Comparison of ENCODE assay signal across 19 cellular contexts in the genomic region with DNA sequence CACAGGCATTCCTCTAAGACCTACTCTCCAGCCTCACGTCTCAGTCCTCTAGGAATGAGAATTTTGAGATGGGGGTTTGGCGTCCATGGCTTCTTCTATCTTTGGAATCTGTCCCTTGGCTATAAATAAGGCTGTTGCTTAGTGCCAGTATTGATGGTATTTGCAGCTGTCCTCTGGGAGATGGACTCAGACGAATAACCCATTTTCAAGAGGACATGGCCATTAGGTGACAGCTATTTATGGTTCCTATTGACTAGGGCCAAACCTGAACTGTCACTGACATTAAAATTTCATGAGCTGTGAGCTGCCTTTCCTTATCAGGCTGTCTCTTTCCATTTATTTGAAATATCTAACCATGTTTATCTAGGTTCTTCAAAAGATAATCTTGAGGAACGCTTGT.
DNase-seq lines count a peak whose midpoint lies in the region; ATAC-seq, FAIRE-seq and TF ChIP-seq lines count a peak whose summit lies in the region.
"Had no signal": no experiment of that assay in that cellular context is flagged by ENCODE, and none has a peak within 500 bp of the region (broad histone marks: within the 10 kb centered on the region; RNA-seq: fewer than 3 reads in every experiment).

No MANE protein-coding gene starts in this region.

- TF ChIP-seq CTCF in left ventricle myocardium inferior (IDR thresholded peaks at IDR 0.05; ENCODE audit: borderline replicate concordance) (no peak), chondrocyte (IDR thresholded peaks at IDR 0.05) (no peak), psoas muscle (IDR thresholded peaks at IDR 0.05) (no peak), type B pancreatic cell (conservative IDR thresholded peaks at IDR 0.05) (no peak), smooth muscle cell (IDR thresholded peaks at IDR 0.05; ENCODE audit: borderline replicate concordance, insufficient read depth, poor library complexity, severe bottlenecking) (no peak)

- H3K9me3 Mint-ChIP-seq in chondrocyte (ENCODE audit: low read depth) (no peaks in the 10 kb centered on the region), type B pancreatic cell (no peaks in the 10 kb centered on the region)
- H3K9me3 Mint-ChIP-seq: CD4-positive, alpha-beta T cell; H9 had no signal

- H3K79me2 ChIP-seq in smooth muscle cell (ENCODE audit: low read depth), result no peaks in the 10 kb centered on the region

- no peak overlapping the region for H3K27ac ChIP-seq in left ventricle myocardium inferior (replicated peaks)
- H3K27ac ChIP-seq in psoas muscle, result peak overlapping the region; percentile 37
- H3K27ac ChIP-seq in smooth muscle cell (ENCODE audit: low read depth), result no peak overlapping the region
- H3K27ac ChIP-seq: BLaER1 treated with 17β-estradiol and CSF1 and Interleukin-3, amounts not matched to agents 10 nM and 100 nM had no signal

- peaks cover 33% of the 10 kb centered on the region for H3K4me1 Mint-ChIP-seq in chondrocyte (ENCODE audit: low read depth)
- peaks cover 46% of the 10 kb centered on the region for H3K4me1 Mint-ChIP-seq in type B pancreatic cell (ENCODE audit: unreplicated experiment)

- intact Hi-C loops in Right ventricle myocardium superior (cut with DNase I) (no loop called here), left ventricle myocardium inferior (cut with micrococcal nuclease) (loop anchor here (10.0 kb wide), 1 partner anchor 51 kb away; no protein-coding TSS in a partner anchor), psoas muscle (cut with DNase I) (no loop called here)

- DNase-seq in Right ventricle myocardium superior (no peak), left ventricle myocardium inferior (no peak), chondrocyte (ENCODE audit: low spot score) (no peak), psoas muscle (no peak), type B pancreatic cell (ENCODE audit: extremely low spot score, unreplicated experiment) (no peak), T-helper 1 cell (no peak), smooth muscle cell (lab: John Stamatoyannopoulos, UW; ENCODE audit: unreplicated experiment) (no peak), GM12892 (ENCODE audit: insufficient read length) (no peak)
- DNase-seq: ACHN; CD4-positive, alpha-beta T cell; DMS153; DMS79 treated with DMSO at 0.1 percent for 48 hours; EL; GOT3; H9 had no signal

- H3K36me3 Mint-ChIP-seq in chondrocyte (ENCODE audit: low read depth) (no peaks in the 10 kb centered on the region), type B pancreatic cell (no peaks in the 10 kb centered on the region)

- H3K4me3 ChIP-seq in left ventricle myocardium inferior, result no peak overlapping the region
- H3K4me3 ChIP-seq in psoas muscle, result no peak overlapping the region
- H3K4me3 ChIP-seq in smooth muscle cell, result no peak overlapping the region
- H3K4me3 ChIP-seq: BLaER1 treated with 17β-estradiol and CSF1 and Interleukin-3, amounts not matched to agents 10 nM and 100 nM had no signal

- H3K27me3 Mint-ChIP-seq in chondrocyte (ENCODE audit: low read depth) (no peaks in the 10 kb centered on the region), type B pancreatic cell (no peaks in the 10 kb centered on the region)

- H2AFZ ChIP-seq in smooth muscle cell (ENCODE audit: low read depth), result no peak overlapping the region

- no peak overlapping the region for H3K4me2 ChIP-seq in smooth muscle cell
- H3K4me2 ChIP-seq: BLaER1 treated with 17β-estradiol and CSF1 and Interleukin-3, amounts not matched to agents 10 nM and 100 nM had no signal

- H3K27me3 ChIP-seq in left ventricle myocardium inferior (ENCODE audit: low read depth) (no peaks in the 10 kb centered on the region), psoas muscle (ENCODE audit: insufficient read depth in 3 of 3, low read length in 2 of 3) (no peaks in the 10 kb centered on the region), smooth muscle cell (ENCODE audit: low read depth) (no peaks in the 10 kb centered on the region)
- H3K27me3 ChIP-seq: BLaER1 treated with 17β-estradiol and CSF1 and Interleukin-3, amounts not matched to agents 10 nM and 100 nM had no signal

- H4K20me1 ChIP-seq in smooth muscle cell (ENCODE audit: low read depth), result no peaks in the 10 kb centered on the region
- H4K20me1 ChIP-seq: BLaER1 treated with 17β-estradiol and CSF1 and Interleukin-3, amounts not matched to agents 10 nM and 100 nM had no signal

- H3K4me3 Mint-ChIP-seq in chondrocyte (ENCODE audit: unreplicated experiment) (no peak overlapping the region), type B pancreatic cell (peak overlapping the region; percentile 2)
- H3K4me3 Mint-ChIP-seq: CD4-positive, alpha-beta T cell; H9 had no signal

- H3K36me3 ChIP-seq in left ventricle myocardium inferior (no peaks in the 10 kb centered on the region), psoas muscle (ENCODE audit: insufficient read depth in 1 of 2, low read depth in 1 of 2) (no peaks in the 10 kb centered on the region), smooth muscle cell (ENCODE audit: low read depth) (no peaks in the 10 kb centered on the region)
- H3K36me3 ChIP-seq: BLaER1 treated with 17β-estradiol and CSF1 and Interleukin-3, amounts not matched to agents 10 nM and 100 nM had no signal

- no peak for TF ChIP-seq POLR2A in GM12892 (IDR thresholded peaks at IDR 0.05; ENCODE audit: low read depth, low read length)

- peak; percentile 32 for ATAC-seq in Right ventricle myocardium superior (ENCODE audit: poor library complexity)
- ATAC-seq in psoas muscle, result peak; percentile 81 to 95 (median 91)

- H3K27ac Mint-ChIP-seq in chondrocyte (ENCODE audit: unreplicated experiment), result peak overlapping the region; percentile 60
- no peak overlapping the region for H3K27ac Mint-ChIP-seq in type B pancreatic cell
- H3K27ac Mint-ChIP-seq: CD4-positive, alpha-beta T cell had no signal

- H3K9me3 ChIP-seq in left ventricle myocardium inferior (replicated peaks), result no peaks in the 10 kb centered on the region
- no peaks in the 10 kb centered on the region for H3K9me3 ChIP-seq in psoas muscle
- no peaks in the 10 kb centered on the region for H3K9me3 ChIP-seq in smooth muscle cell (replicated peaks; ENCODE audit: low read depth)
- H3K9me3 ChIP-seq: BLaER1 treated with 17β-estradiol and CSF1 and Interleukin-3, amounts not matched to agents 10 nM and 100 nM had no signal

- WGBS in psoas muscle, 3 donors, result 15 to 20% (median 17%) methylated on average over 4 of the region's 4 CpGs
- WGBS in smooth muscle cell (ENCODE audit: low lambda C conversion rate), result 41% methylated on average over 4 of the region's 4 CpGs

- H3K9ac ChIP-seq in smooth muscle cell (ENCODE audit: low read depth), result no peak overlapping the region
- H3K9ac ChIP-seq: BLaER1 treated with 17β-estradiol and CSF1 and Interleukin-3, amounts not matched to agents 10 nM and 100 nM had no signal

- FAIRE-seq in GM12892 (lab: Jason Lieb, UNC), result no peak
- FAIRE-seq: G401.6, GM12891, GM19239 had no signal

- peaks cover 71% of the 10 kb centered on the region for H3K4me1 ChIP-seq in left ventricle myocardium inferior
- H3K4me1 ChIP-seq in psoas muscle, result peaks cover 27% of the 10 kb centered on the region
- H3K4me1 ChIP-seq in smooth muscle cell (ENCODE audit: low read depth), result peaks cover 20% of the 10 kb centered on the region

- peaks cover 1% of the 10 kb centered on the region for H3F3A ChIP-seq in smooth muscle cell (ENCODE audit: low read depth)
